ENCODE assay signal across 26 cellular contexts in the genomic region with DNA sequence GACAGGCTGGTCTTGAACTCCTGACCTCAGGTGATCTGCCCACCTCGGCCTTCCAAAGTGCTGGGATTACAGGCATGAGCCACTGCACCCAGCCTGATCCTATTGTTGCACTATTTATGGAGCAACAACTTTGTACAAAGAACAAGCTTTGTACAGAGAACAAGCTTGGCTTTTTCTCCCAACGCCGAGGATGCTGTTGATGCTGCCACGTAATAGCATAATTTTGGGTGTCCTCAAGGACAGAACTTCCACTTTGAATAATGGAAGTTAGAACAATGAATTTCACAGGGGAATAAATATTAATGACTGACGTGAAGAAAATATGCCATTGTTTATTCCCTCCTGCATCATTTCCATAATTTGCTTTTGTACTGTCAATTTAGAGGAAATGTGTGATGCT. TPM values are rescaled to one million over a fixed set of nuclear protein-coding genes. Genes with fewer than 3 reads are reported as not detected.
DNase-seq lines count a peak whose midpoint lies in the region; ATAC-seq, FAIRE-seq and TF ChIP-seq lines count a peak whose summit lies in the region.
"Had no signal": no experiment of that assay in that cellular context is flagged by ENCODE, and none has a peak within 500 bp of the region (broad histone marks: within the 10 kb centered on the region; RNA-seq: fewer than 3 reads in every experiment).

No MANE protein-coding gene starts in this region.

- H2BK20ac ChIP-seq in IMR-90 (ENCODE audit: low read depth, low read length), result no peak overlapping the region

- TF ChIP-seq RAD21 in IMR-90 (IDR thresholded peaks at IDR 0.05; ENCODE audit: low read length), result no peak
- no peak for TF ChIP-seq RAD21 in HepG2 (CRISPR knock-in tag; IDR thresholded peaks at IDR 0.05)

- H3K79me2 ChIP-seq in HepG2 (ENCODE audit: insufficient read depth, low read length), result no peaks in the 10 kb centered on the region

- H3K27me3 ChIP-seq in IMR-90 (ENCODE audit: control insufficient read depth, insufficient read depth, low read length) (no peaks in the 10 kb centered on the region), layer of hippocampus (ENCODE audit: control insufficient read depth, insufficient read depth, low read length) (no peaks in the 10 kb centered on the region), gastrocnemius medialis (no peaks in the 10 kb centered on the region), HepG2 (ENCODE audit: control insufficient read depth in 1 of 2, insufficient read depth in 2 of 2, low read length in 2 of 2) (no peaks in the 10 kb centered on the region)

- H2BK15ac ChIP-seq in IMR-90 (ENCODE audit: low read depth, low read length), result no peak overlapping the region

- in situ Hi-C loops in IMR-90 (cut with MboI; ENCODE audit: low sequenced_read_pairs) (no loop called here), gastrocnemius medialis (cut with MboI; ENCODE audit: low sequenced_read_pairs in 4 of 4) (no loop called here), HepG2 (cut with HindIII; ENCODE audit: extremely low pct_ligation_motif_present, low pct_unique_long_range_greater_than_20kb) (no loop called here)

- no peaks in the 10 kb centered on the region for H3K79me1 ChIP-seq in IMR-90 (ENCODE audit: low read depth in 1 of 2, low read length in 2 of 2)

- H3K27ac Mint-ChIP-seq in activated T-helper 17 cell treated with anti-CD3 and anti-CD28 coated beads, Interleukin-2, amount 50 U/mL, for 72 hours, result no peak overlapping the region
- H3K27ac Mint-ChIP-seq: B cell; CD8-positive, alpha-beta T cell; IgD-negative memory B cell had no signal

- CTCF ChIA-PET in IMR-90 (lab: Yijun Ruan, JAX) (no interaction called here), HepG2 (lab: Yijun Ruan, JAX; ENCODE audit: low intra/inter-chr PET ratio, low total read pairs) (no interaction called here)

- H3K4me3 ChIP-seq in IMR-90 (ENCODE audit: insufficient read depth, low read depth, low read length), result no peak overlapping the region
- no peak overlapping the region for H3K4me3 ChIP-seq in gastrocnemius medialis
- H3K4me3 ChIP-seq in HepG2 (replicated peaks in 1 of 3; ENCODE audit: insufficient read depth in 1 of 3, low read depth in 2 of 3, low read length in 3 of 3), result no peak overlapping the region
- H3K4me3 ChIP-seq: GM12878, SK-N-MC had no signal

- no peak for ATAC-seq in IMR-90 (ENCODE audit: low read depth)
- peak; percentile 33 to 62 for ATAC-seq in gastrocnemius medialis
- no peak for ATAC-seq in HepG2
- no peak for ATAC-seq in activated T-helper 17 cell treated with anti-CD3 and anti-CD28 coated beads, Interleukin-2, amount 50 U/mL, for 72 hours (replicated peaks)
- no peak for ATAC-seq in GM19023 (IDR thresholded peaks at IDR 0.05; ENCODE audit: unreplicated experiment)
- ATAC-seq: CD8-positive, alpha-beta T cell; GM12878; Panc1 had no signal

- H3K27me3 Mint-ChIP-seq in activated T-helper 17 cell treated with anti-CD3 and anti-CD28 coated beads, Interleukin-2, amount 50 U/mL, for 72 hours, result no peaks in the 10 kb centered on the region
- H3K27me3 Mint-ChIP-seq: B cell, IgD-negative memory B cell had no signal

- H2AK9ac ChIP-seq in IMR-90 (replicated peaks; ENCODE audit: low read depth, low read length, poor library complexity), result no peak overlapping the region

- FAIRE-seq in HepG2 (lab: Jason Lieb, UNC), result no peak
- FAIRE-seq: GM12878 had no signal

- no peak overlapping the region for H2AFZ ChIP-seq in IMR-90 (replicated peaks; ENCODE audit: low read length, poor library complexity)
- no peak overlapping the region for H2AFZ ChIP-seq in HepG2 (ENCODE audit: low read length)

- no peak overlapping the region for H3K4ac ChIP-seq in IMR-90 (ENCODE audit: low read depth, low read length)

- no peak for DNase-seq in IMR-90
- no peak for DNase-seq in gastrocnemius medialis
- DNase-seq in HepG2 (ENCODE audit: low spot score), result no peak
- no peak for DNase-seq in cortex of kidney (lab: John Stamatoyannopoulos, UW)
- DNase-seq: Caco-2; CD8-positive, alpha-beta T cell; GDM1; HCEC 1CT; NCI-H1048; NCI-H1694 treated with DMSO at 0.1 percent for 48 hours; NCI-H2081; NCI-H226; NCI-H69; SIG-M5 had no signal

- no peak overlapping the region for H2AK5ac ChIP-seq in IMR-90 (ENCODE audit: low read depth, low read length)

- H2BK5ac ChIP-seq in IMR-90 (ENCODE audit: low read depth, low read length, poor library complexity, severe bottlenecking), result no peak overlapping the region

- H3K36me3 ChIP-seq in IMR-90 (ENCODE audit: control insufficient read depth, insufficient read depth, low read length) (peaks cover 13% of the 10 kb centered on the region), gastrocnemius medialis (peaks cover 0 to 28% of the 10 kb centered on the region in 2 donors), HepG2 (replicated peaks in 1 of 2; ENCODE audit: control insufficient read depth in 1 of 2, insufficient read depth in 2 of 2, low read length in 2 of 2) (peaks cover 2 to 7% of the 10 kb centered on the region in 2 experiments; a peak in 2 of 5 replicates)

- no peak overlapping the region for H3K18ac ChIP-seq in IMR-90 (ENCODE audit: low read depth, low read length)

- H3K4me2 ChIP-seq in IMR-90 (ENCODE audit: low read depth, low read length), result no peak overlapping the region
- H3K4me2 ChIP-seq in HepG2 (ENCODE audit: low read depth, low read length), result no peak overlapping the region

- no peak overlapping the region for H3K56ac ChIP-seq in IMR-90 (ENCODE audit: extremely low read depth, insufficient read depth, low read length)

- H3K36me3 Mint-ChIP-seq in activated T-helper 17 cell treated with anti-CD3 and anti-CD28 coated beads, Interleukin-2, amount 50 U/mL, for 72 hours (ENCODE audit: low read depth), result peaks cover 24% of the 10 kb centered on the region

- H3K9me3 ChIP-seq in IMR-90 (ENCODE audit: control insufficient read depth, insufficient read depth, low read length) (no peaks in the 10 kb centered on the region), gastrocnemius medialis (no peaks in the 10 kb centered on the region), HepG2 (ENCODE audit: low read length) (no peaks in the 10 kb centered on the region)
- H3K9me3 ChIP-seq: Caco-2 had no signal

- BruUV-seq in IMR-90 (replicated peaks; lab: Mats Ljungman, UMichigan), result no TSS peak
- no TSS peak for BruUV-seq in HepG2 (replicated peaks; lab: Mats Ljungman, UMichigan)

- no peaks in the 10 kb centered on the region for H3K4me1 Mint-ChIP-seq in activated T-helper 17 cell treated with anti-CD3 and anti-CD28 coated beads, Interleukin-2, amount 50 U/mL, for 72 hours
- H3K4me1 Mint-ChIP-seq: B cell had no signal

- POLR2A ChIA-PET in IMR-90 (lab: Charles Lee; ENCODE audit: unreplicated experiment), result no interaction called here
- POLR2A ChIA-PET in HepG2 (lab: Yijun Ruan, JAX), result interaction anchor here (0.6 kb wide), 1 partner anchor 326 kb away, joined by 3 read pairs; no protein-coding TSS in a partner anchor

- H2BK120ac ChIP-seq in IMR-90 (ENCODE audit: low read depth, low read length), result no peak overlapping the region

- 0 out of 2 replicates have a peak overlapping the region, but pooled peaks have one; percentile 36 for H4K5ac ChIP-seq in IMR-90 (ENCODE audit: low read depth, low read length)

- peaks cover 6% of the 10 kb centered on the region for H3K4me1 ChIP-seq in IMR-90 (ENCODE audit: control insufficient read depth, insufficient read depth, low read length)
- H3K4me1 ChIP-seq in gastrocnemius medialis, result peaks cover 0 to 3% of the 10 kb centered on the region in 2 donors
- peaks cover 20% of the 10 kb centered on the region for H3K4me1 ChIP-seq in HepG2 (ENCODE audit: insufficient read depth, low read length)
- H3K4me1 ChIP-seq: Caco-2 had no signal

- H3K14ac ChIP-seq in IMR-90 (replicated peaks; ENCODE audit: low read depth, low read length), result no peak overlapping the region; the same call in 1 of the 2 replicates

- TF ChIP-seq CTCF in IMR-90 (conservative IDR thresholded peaks at IDR 0.05; ENCODE audit: low read depth, low read length) (no peak), gastrocnemius medialis (IDR thresholded peaks at IDR 0.05 in 4 of 5, conservative IDR thresholded peaks at IDR 0.05 in 1 of 5) (no peak), HepG2 (CRISPR knock-in tag; IDR thresholded peaks at IDR 0.05) (no peak)

- no peak overlapping the region; the same call in 1 of the 2 replicates for H3K27ac ChIP-seq in IMR-90 (ENCODE audit: insufficient read depth, low read length)
- peak overlapping the region; percentile 73 for H3K27ac ChIP-seq in cingulate gyrus (ENCODE audit: low read depth, low read length)
- peak overlapping the region; percentile 81 for H3K27ac ChIP-seq in layer of hippocampus (ENCODE audit: low read depth, low read length)
- peak overlapping the region; percentile 32 to 60 (median 47) for H3K27ac ChIP-seq in gastrocnemius medialis
- no peak overlapping the region for H3K27ac ChIP-seq in HepG2 (ENCODE audit: extremely low read length, insufficient read depth, low read length)
- H3K27ac ChIP-seq: C4-2B, SK-N-MC had no signal

- peak overlapping the region; percentile 15; the same call in 1 of the 2 replicates for H4K91ac ChIP-seq in IMR-90 (ENCODE audit: insufficient read depth, low read depth, low read length)

- H4K20me1 ChIP-seq in IMR-90 (ENCODE audit: insufficient read depth, low read length), result no peaks in the 10 kb centered on the region
- H4K20me1 ChIP-seq in HepG2 (ENCODE audit: insufficient read depth, low read length), result no peaks in the 10 kb centered on the region

- no peak overlapping the region for H3K4me3 Mint-ChIP-seq in activated T-helper 17 cell treated with anti-CD3 and anti-CD28 coated beads, Interleukin-2, amount 50 U/mL, for 72 hours
- H3K4me3 Mint-ChIP-seq: B cell; CD8-positive, alpha-beta T cell; IgD-negative memory B cell had no signal

- H3K23ac ChIP-seq in IMR-90 (ENCODE audit: low read depth, low read length), result no peak overlapping the region

- H3K9me1 ChIP-seq in IMR-90 (ENCODE audit: insufficient read depth, low read length), result peaks cover 5% of the 10 kb centered on the region; the same call in 1 of the 2 replicates

- dilution Hi-C loops in IMR-90 (cut with HindIII; ENCODE audit: low sequenced_read_pairs, unreplicated experiment), result no loop called here

- H3K9me3 Mint-ChIP-seq in activated T-helper 17 cell treated with anti-CD3 and anti-CD28 coated beads, Interleukin-2, amount 50 U/mL, for 72 hours, result no peaks in the 10 kb centered on the region
- H3K9me3 Mint-ChIP-seq: CD8-positive, alpha-beta T cell; IgD-negative memory B cell had no signal

- no peak overlapping the region for H4K8ac ChIP-seq in IMR-90 (ENCODE audit: low read depth in 2 of 2, low read length in 2 of 2)

- TF ChIP-seq EP300 in HepG2 (IDR thresholded peaks at IDR 0.05; ENCODE audit: low read depth in 2 of 2, low read length in 2 of 2) (no peak), HepG2 (CRISPR knock-in tag; IDR thresholded peaks at IDR 0.05; ENCODE audit: borderline replicate concordance) (no peak)

- WGBS in IMR-90 (ENCODE audit: extremely low coverage in 2 of 2, insufficient read length in 1 of 2), 2 experiments, result no CpG with 5 or more reads among the region's 5 CpGs
- 89% methylated on average over 4 of the region's 5 CpGs for WGBS in HepG2 (ENCODE audit: low lambda C conversion rate)

- TF ChIP-seq POLR2A in IMR-90 (IDR thresholded peaks at IDR 0.05; ENCODE audit: low read depth, low read length), result no peak
- TF ChIP-seq POLR2A in gastrocnemius medialis (IDR thresholded peaks at IDR 0.05), result no peak
- no peak for TF ChIP-seq POLR2A in HepG2 (IDR thresholded peaks at IDR 0.05; ENCODE audit: insufficient read depth in 1 of 2, low read depth in 2 of 2, low read length in 2 of 2)

- H3K9ac ChIP-seq in IMR-90 (ENCODE audit: low read depth, low read length), result no peak overlapping the region
- H3K9ac ChIP-seq in HepG2 (ENCODE audit: insufficient read depth, low read depth, low read length), result no peak overlapping the region

- intact Hi-C loops in IMR-90 (cut with micrococcal nuclease) (no loop called here), gastrocnemius medialis (cut with DNase I; ENCODE audit: low total_unique reads) (no loop called here), HepG2 (cut with micrococcal nuclease; ENCODE audit: unreplicated experiment) (no loop called here)

RNA-seq across cellular contexts. Expression of a gene that starts 12.8 kb away (rescaled TPM):
- total RNA-seq in IMR-90 (2012; rRNA removed) (not detected in 2 replicates), gastrocnemius medialis (10 to 100 TPM in 2 of 4 donors, 1 to 10 TPM in 2; 7.9 to 19.2 (median 11.1) TPM), HepG2 (2016; rRNA removed; fragmentation: Illumina TruSeq; extraction: Trizol) (2.0 and 2.3 TPM in 2 replicates)
- polyA plus RNA-seq in IMR-90 (2012; rRNA removed) (0.17 and 0.29 TPM in 2 replicates), HepG2 (2011; rRNA removed) (1.6 and 2.0 TPM in 2 replicates)
- 0.09 and 0.21 TPM in 2 replicates for polyA plus RNA-seq in IMR-90 (2012; cell fraction: cytosol; rRNA removed)
- polyA plus RNA-seq in IMR-90 (2012; cell fraction: nucleus; rRNA removed; ENCODE audit: low replicate concordance), result not detected in 2 replicates
- 0.71 and 0.88 TPM in 2 replicates for total RNA-seq in HepG2 (2016; cell fraction: cytosol; rRNA removed; fragmentation: Illumina TruSeq; extraction: Trizol; ENCODE audit: low read depth)
- total RNA-seq in HepG2 (2016; cell fraction: insoluble cytoplasmic fraction; rRNA removed; fragmentation: Illumina TruSeq; extraction: Trizol), result 1.5 and 1.9 TPM in 2 replicates
- 2.0 and 2.2 TPM in 2 replicates for total RNA-seq in HepG2 (2016; cell fraction: membrane; rRNA removed; fragmentation: Illumina TruSeq; extraction: Trizol)
- total RNA-seq in HepG2 (2016; cell fraction: nucleus; rRNA removed; fragmentation: Illumina TruSeq; extraction: Trizol), result 0.71 TPM in 1 of 2 replicates, not detected in the other
- 0.90 and 1.5 TPM in 2 replicates for polyA plus RNA-seq in HepG2 (2011; cell fraction: cytosol; rRNA removed)
- polyA plus RNA-seq in HepG2 (2011; cell fraction: nucleus; rRNA removed), result not detected in 2 replicates
- 1.7 and 2.5 TPM in 2 replicates for polyA plus RNA-seq in HepG2 (2012)
- polyA plus RNA-seq in HepG2 (2016; cell fraction: cytosol; fragmentation: Illumina TruSeq; extraction: Trizol; ENCODE audit: low read depth), result 2.7 and 3.6 TPM in 2 replicates
- polyA plus RNA-seq in HepG2 (2016; cell fraction: insoluble cytoplasmic fraction; fragmentation: Illumina TruSeq; extraction: Trizol; ENCODE audit: low read depth), result 3.0 and 4.6 TPM in 2 replicates
- polyA plus RNA-seq in HepG2 (2016; cell fraction: membrane; fragmentation: Illumina TruSeq; extraction: Trizol; ENCODE audit: low read depth), result 2.2 and 3.1 TPM in 2 replicates
- 0.88 and 0.90 TPM in 2 replicates for polyA plus RNA-seq in HepG2 (2016; cell fraction: nucleus; fragmentation: Illumina TruSeq; extraction: Trizol; ENCODE audit: insufficient read depth, low read depth)
- 0.88 TPM in 1 of 2 replicates, not detected in the other for polyA minus RNA-seq in HepG2 (2011; rRNA and poly(A)+ RNA removed; ENCODE audit: low replicate concordance)
- polyA minus RNA-seq in HepG2 (2011; cell fraction: cytosol; rRNA and poly(A)+ RNA removed), result 1.1 TPM in 1 of 2 replicates, not detected in the other
- not detected in 2 replicates for polyA minus RNA-seq in HepG2 (2011; cell fraction: nucleus; rRNA and poly(A)+ RNA removed)
- total RNA-seq in activated T-helper 17 cell treated with anti-CD3 and anti-CD28 coated beads, Interleukin-2, amount 50 U/mL, for 72 hours, result not detected
- total RNA-seq: A673; B cell; CD8-positive, alpha-beta T cell; GM12878; OCI-LY7 had no signal

RNA-seq across cellular contexts. Expression of a gene that starts 41.0 kb away (rescaled TPM):
- total RNA-seq in IMR-90 (2012; rRNA removed) (11.7 and 11.9 TPM in 2 replicates), gastrocnemius medialis (10 to 100 TPM in 1 of 4 donors, 1 to 10 TPM in 3; 5.6 to 12.4 (median 8.8) TPM), HepG2 (2016; rRNA removed; fragmentation: Illumina TruSeq; extraction: Trizol) (12.2 and 14.5 TPM in 2 replicates)
- polyA plus RNA-seq in IMR-90 (2012; rRNA removed) (7.8 and 9.1 TPM in 2 replicates), HepG2 (2011; rRNA removed) (5.4 and 5.6 TPM in 2 replicates)
- 3.7 and 4.9 TPM in 2 replicates for polyA plus RNA-seq in IMR-90 (2012; cell fraction: cytosol; rRNA removed)
- 3.2 and 7.2 TPM in 2 replicates for polyA plus RNA-seq in IMR-90 (2012; cell fraction: nucleus; rRNA removed; ENCODE audit: low replicate concordance)
- total RNA-seq in HepG2 (2016; cell fraction: cytosol; rRNA removed; fragmentation: Illumina TruSeq; extraction: Trizol; ENCODE audit: low read depth), result 6.7 and 7.9 TPM in 2 replicates
- 12.6 and 15.6 TPM in 2 replicates for total RNA-seq in HepG2 (2016; cell fraction: insoluble cytoplasmic fraction; rRNA removed; fragmentation: Illumina TruSeq; extraction: Trizol)
- 7.0 and 8.2 TPM in 2 replicates for total RNA-seq in HepG2 (2016; cell fraction: membrane; rRNA removed; fragmentation: Illumina TruSeq; extraction: Trizol)
- 6.1 and 8.7 TPM in 2 replicates for total RNA-seq in HepG2 (2016; cell fraction: nucleus; rRNA removed; fragmentation: Illumina TruSeq; extraction: Trizol)
- polyA plus RNA-seq in HepG2 (2011; cell fraction: cytosol; rRNA removed), result 3.9 and 4.7 TPM in 2 replicates
- 2.7 and 2.9 TPM in 2 replicates for polyA plus RNA-seq in HepG2 (2011; cell fraction: nucleus; rRNA removed)
- polyA plus RNA-seq in HepG2 (2012), result 5.8 and 11.4 TPM in 2 replicates
- 1.5 and 1.8 TPM in 2 replicates for polyA plus RNA-seq in HepG2 (2016; cell fraction: cytosol; fragmentation: Illumina TruSeq; extraction: Trizol; ENCODE audit: low read depth)
- polyA plus RNA-seq in HepG2 (2016; cell fraction: insoluble cytoplasmic fraction; fragmentation: Illumina TruSeq; extraction: Trizol; ENCODE audit: low read depth), result 9.4 and 9.5 TPM in 2 replicates
- 2.7 and 3.0 TPM in 2 replicates for polyA plus RNA-seq in HepG2 (2016; cell fraction: membrane; fragmentation: Illumina TruSeq; extraction: Trizol; ENCODE audit: low read depth)
- 7.0 and 7.5 TPM in 2 replicates for polyA plus RNA-seq in HepG2 (2016; cell fraction: nucleus; fragmentation: Illumina TruSeq; extraction: Trizol; ENCODE audit: insufficient read depth, low read depth)
- 9.3 and 11.0 TPM in 2 replicates for polyA minus RNA-seq in HepG2 (2011; rRNA and poly(A)+ RNA removed; ENCODE audit: low replicate concordance)
- 4.8 and 5.8 TPM in 2 replicates for polyA minus RNA-seq in HepG2 (2011; cell fraction: cytosol; rRNA and poly(A)+ RNA removed)
- polyA minus RNA-seq in HepG2 (2011; cell fraction: nucleus; rRNA and poly(A)+ RNA removed), result 10.2 and 12.2 TPM in 2 replicates
- total RNA-seq in activated T-helper 17 cell treated with anti-CD3 and anti-CD28 coated beads, Interleukin-2, amount 50 U/mL, for 72 hours, result 1 to 10 TPM; 5.5 to 8.4 TPM

RNA-seq across cellular contexts. Expression of a gene that starts 41.1 kb away (rescaled TPM):
- total RNA-seq in IMR-90 (2012; rRNA removed) (19.0 and 37.2 TPM in 2 replicates), gastrocnemius medialis (10 to 100 TPM in 3 of 4 donors, 1 to 10 TPM in 1; 9.4 to 21.7 (median 19.4) TPM), HepG2 (2016; rRNA removed; fragmentation: Illumina TruSeq; extraction: Trizol) (71.8 and 119 TPM in 2 replicates)
- polyA plus RNA-seq in IMR-90 (2012; rRNA removed) (8.7 and 11.6 TPM in 2 replicates), HepG2 (2011; rRNA removed) (17.2 and 25.2 TPM in 2 replicates)
- 1.5 and 2.7 TPM in 2 replicates for polyA plus RNA-seq in IMR-90 (2012; cell fraction: cytosol; rRNA removed)
- polyA plus RNA-seq in IMR-90 (2012; cell fraction: nucleus; rRNA removed; ENCODE audit: low replicate concordance), result 0.40 and 4.7 TPM in 2 replicates
- 53.5 and 59.6 TPM in 2 replicates for total RNA-seq in HepG2 (2016; cell fraction: cytosol; rRNA removed; fragmentation: Illumina TruSeq; extraction: Trizol; ENCODE audit: low read depth)
- total RNA-seq in HepG2 (2016; cell fraction: insoluble cytoplasmic fraction; rRNA removed; fragmentation: Illumina TruSeq; extraction: Trizol), result 69.8 and 119 TPM in 2 replicates
- 70.4 and 80.8 TPM in 2 replicates for total RNA-seq in HepG2 (2016; cell fraction: membrane; rRNA removed; fragmentation: Illumina TruSeq; extraction: Trizol)
- total RNA-seq in HepG2 (2016; cell fraction: nucleus; rRNA removed; fragmentation: Illumina TruSeq; extraction: Trizol), result 28.4 and 29.3 TPM in 2 replicates
- 9.2 and 15.1 TPM in 2 replicates for polyA plus RNA-seq in HepG2 (2011; cell fraction: cytosol; rRNA removed)
- polyA plus RNA-seq in HepG2 (2011; cell fraction: nucleus; rRNA removed), result 4.6 and 6.2 TPM in 2 replicates
- 33.4 and 46.4 TPM in 2 replicates for polyA plus RNA-seq in HepG2 (2012)
- polyA plus RNA-seq in HepG2 (2016; cell fraction: cytosol; fragmentation: Illumina TruSeq; extraction: Trizol; ENCODE audit: low read depth), result 40.3 and 68.0 TPM in 2 replicates
- 101 and 109 TPM in 2 replicates for polyA plus RNA-seq in HepG2 (2016; cell fraction: insoluble cytoplasmic fraction; fragmentation: Illumina TruSeq; extraction: Trizol; ENCODE audit: low read depth)
- polyA plus RNA-seq in HepG2 (2016; cell fraction: membrane; fragmentation: Illumina TruSeq; extraction: Trizol; ENCODE audit: low read depth), result 50.9 and 64.5 TPM in 2 replicates
- 41.7 and 43.7 TPM in 2 replicates for polyA plus RNA-seq in HepG2 (2016; cell fraction: nucleus; fragmentation: Illumina TruSeq; extraction: Trizol; ENCODE audit: insufficient read depth, low read depth)
- polyA minus RNA-seq in HepG2 (2011; rRNA and poly(A)+ RNA removed; ENCODE audit: low replicate concordance), result 7.7 and 9.9 TPM in 2 replicates
- polyA minus RNA-seq in HepG2 (2011; cell fraction: cytosol; rRNA and poly(A)+ RNA removed), result 17.2 and 17.4 TPM in 2 replicates
- 12.1 and 14.7 TPM in 2 replicates for polyA minus RNA-seq in HepG2 (2011; cell fraction: nucleus; rRNA and poly(A)+ RNA removed)
- 10 to 100 TPM; 17.4 to 28.4 TPM for total RNA-seq in activated T-helper 17 cell treated with anti-CD3 and anti-CD28 coated beads, Interleukin-2, amount 50 U/mL, for 72 hours

RNA-seq across cellular contexts. Expression of a gene that starts 48.5 kb away (rescaled TPM):
- total RNA-seq in IMR-90 (2012; rRNA removed) (39.3 and 41.9 TPM in 2 replicates), gastrocnemius medialis (100 to 1,000 TPM in 2 of 4 donors, 10 to 100 TPM in 2; 42.6 to 143 (median 98.2) TPM), HepG2 (2016; rRNA removed; fragmentation: Illumina TruSeq; extraction: Trizol) (24.8 and 32.0 TPM in 2 replicates)
- polyA plus RNA-seq in IMR-90 (2012; rRNA removed) (24.6 and 26.5 TPM in 2 replicates), HepG2 (2011; rRNA removed) (15.2 and 15.3 TPM in 2 replicates)
- polyA plus RNA-seq in IMR-90 (2012; cell fraction: cytosol; rRNA removed), result 13.6 and 17.6 TPM in 2 replicates
- 28.2 and 61.0 TPM in 2 replicates for polyA plus RNA-seq in IMR-90 (2012; cell fraction: nucleus; rRNA removed; ENCODE audit: low replicate concordance)
- total RNA-seq in HepG2 (2016; cell fraction: cytosol; rRNA removed; fragmentation: Illumina TruSeq; extraction: Trizol; ENCODE audit: low read depth), result 8.2 and 8.9 TPM in 2 replicates
- 25.2 and 27.0 TPM in 2 replicates for total RNA-seq in HepG2 (2016; cell fraction: insoluble cytoplasmic fraction; rRNA removed; fragmentation: Illumina TruSeq; extraction: Trizol)
- 17.6 and 18.3 TPM in 2 replicates for total RNA-seq in HepG2 (2016; cell fraction: membrane; rRNA removed; fragmentation: Illumina TruSeq; extraction: Trizol)
- total RNA-seq in HepG2 (2016; cell fraction: nucleus; rRNA removed; fragmentation: Illumina TruSeq; extraction: Trizol), result 21.7 and 24.4 TPM in 2 replicates
- polyA plus RNA-seq in HepG2 (2011; cell fraction: cytosol; rRNA removed), result 13.1 and 13.4 TPM in 2 replicates
- 27.1 and 31.0 TPM in 2 replicates for polyA plus RNA-seq in HepG2 (2011; cell fraction: nucleus; rRNA removed)
- 30.9 and 36.8 TPM in 2 replicates for polyA plus RNA-seq in HepG2 (2012)
- polyA plus RNA-seq in HepG2 (2016; cell fraction: cytosol; fragmentation: Illumina TruSeq; extraction: Trizol; ENCODE audit: low read depth), result 3.9 and 4.2 TPM in 2 replicates
- polyA plus RNA-seq in HepG2 (2016; cell fraction: insoluble cytoplasmic fraction; fragmentation: Illumina TruSeq; extraction: Trizol; ENCODE audit: low read depth), result 26.3 and 39.4 TPM in 2 replicates
- 12.1 and 14.1 TPM in 2 replicates for polyA plus RNA-seq in HepG2 (2016; cell fraction: membrane; fragmentation: Illumina TruSeq; extraction: Trizol; ENCODE audit: low read depth)
- 34.1 and 39.2 TPM in 2 replicates for polyA plus RNA-seq in HepG2 (2016; cell fraction: nucleus; fragmentation: Illumina TruSeq; extraction: Trizol; ENCODE audit: insufficient read depth, low read depth)
- 27.1 and 39.8 TPM in 2 replicates for polyA minus RNA-seq in HepG2 (2011; rRNA and poly(A)+ RNA removed; ENCODE audit: low replicate concordance)
- polyA minus RNA-seq in HepG2 (2011; cell fraction: cytosol; rRNA and poly(A)+ RNA removed), result 20.1 and 22.2 TPM in 2 replicates
- polyA minus RNA-seq in HepG2 (2011; cell fraction: nucleus; rRNA and poly(A)+ RNA removed), result 26.5 and 28.8 TPM in 2 replicates
- total RNA-seq in activated T-helper 17 cell treated with anti-CD3 and anti-CD28 coated beads, Interleukin-2, amount 50 U/mL, for 72 hours, result 10 to 100 TPM; 44.2 to 47.4 TPM

Comparison
In these comparisons a context has a peak if more than half of its experiments do, and no peak if none do; other contexts are left out.
1. ATAC-seq: peak in gastrocnemius medialis (2 of 2); none in IMR-90 (single experiment), HepG2 (single experiment), activated T-helper 17 cell treated with anti-CD3 and anti-CD28 coated beads, Interleukin-2, amount 50 U/mL, for 72 hours (single experiment) and GM19023 (single experiment).
2. H3K27ac ChIP-seq: peak in cingulate gyrus (single experiment), layer of hippocampus (single experiment) and gastrocnemius medialis (4 of 4); none in IMR-90 (single experiment) and HepG2 (single experiment).